In the genomic region with DNA sequence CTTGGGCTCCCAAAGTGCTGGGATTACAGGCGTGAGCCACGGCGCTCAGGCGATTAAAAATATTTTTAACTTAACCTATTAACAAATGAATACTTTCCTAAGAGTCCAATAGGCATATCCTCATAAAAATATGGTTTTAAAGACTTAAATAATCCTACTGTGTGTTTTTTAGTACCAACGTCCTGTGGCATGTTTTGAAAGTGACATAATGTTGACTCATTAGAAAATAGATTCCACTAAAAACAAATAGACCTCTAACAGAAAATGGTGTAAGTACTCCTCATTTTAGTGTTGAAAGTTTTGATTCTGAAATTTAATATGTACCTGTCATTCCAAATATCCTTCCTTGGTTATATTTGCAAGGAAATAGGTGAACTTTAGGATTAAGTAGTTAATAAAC, we compare ENCODE assay signal across 2 cellular contexts.
A peak's percentile ranks its signal among the peaks of the same experiment; 100 is the strongest.
TF ChIP-seq lines count a peak whose summit lies in the region.

No MANE protein-coding gene starts in this region.

TF ChIP-seq in IMR-90, 13 proteins besides CTCF, POLR2A, EP300 and RAD21:
- TF ChIP-seq CHD1 (IDR thresholded peaks at IDR 0.05; ENCODE audit: low read depth, low read length) = no peak
- TF ChIP-seq RCOR1 (IDR thresholded peaks at IDR 0.05; ENCODE audit: insufficient replicate concordance, low read length) = no peak
- TF ChIP-seq MAFK (IDR thresholded peaks at IDR 0.05; ENCODE audit: low read depth, low read length) = no peak
- no peak for TF ChIP-seq BHLHE40 (IDR thresholded peaks at IDR 0.05; ENCODE audit: low read depth, low read length)
- TF ChIP-seq NFE2L2 (IDR thresholded peaks at IDR 0.05; ENCODE audit: low read depth, low read length) = no peak
- no peak for TF ChIP-seq MAZ (IDR thresholded peaks at IDR 0.05; ENCODE audit: borderline replicate concordance, low read depth, low read length)
- TF ChIP-seq CEBPB (IDR thresholded peaks at IDR 0.05; ENCODE audit: low read depth, low read length) = no peak
- TF ChIP-seq, protein P1, sequence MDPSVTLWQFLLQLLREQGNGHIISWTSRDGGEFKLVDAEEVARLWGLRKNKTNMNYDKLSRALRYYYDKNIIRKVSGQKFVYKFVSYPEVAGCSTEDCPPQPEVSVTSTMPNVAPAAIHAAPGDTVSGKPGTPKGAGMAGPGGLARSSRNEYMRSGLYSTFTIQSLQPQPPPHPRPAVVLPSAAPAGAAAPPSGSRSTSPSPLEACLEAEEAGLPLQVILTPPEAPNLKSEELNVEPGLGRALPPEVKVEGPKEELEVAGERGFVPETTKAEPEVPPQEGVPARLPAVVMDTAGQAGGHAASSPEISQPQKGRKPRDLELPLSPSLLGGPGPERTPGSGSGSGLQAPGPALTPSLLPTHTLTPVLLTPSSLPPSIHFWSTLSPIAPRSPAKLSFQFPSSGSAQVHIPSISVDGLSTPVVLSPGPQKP (IDR thresholded peaks at IDR 0.05; ENCODE audit: borderline replicate concordance, low read depth, low read length) = no peak
- no peak for TF ChIP-seq RFX5 (IDR thresholded peaks at IDR 0.05; ENCODE audit: low read depth, low read length)
- no peak for TF ChIP-seq MXI1 (IDR thresholded peaks at IDR 0.05; ENCODE audit: borderline replicate concordance, low read depth, low read length)
- TF ChIP-seq, protein P2, sequence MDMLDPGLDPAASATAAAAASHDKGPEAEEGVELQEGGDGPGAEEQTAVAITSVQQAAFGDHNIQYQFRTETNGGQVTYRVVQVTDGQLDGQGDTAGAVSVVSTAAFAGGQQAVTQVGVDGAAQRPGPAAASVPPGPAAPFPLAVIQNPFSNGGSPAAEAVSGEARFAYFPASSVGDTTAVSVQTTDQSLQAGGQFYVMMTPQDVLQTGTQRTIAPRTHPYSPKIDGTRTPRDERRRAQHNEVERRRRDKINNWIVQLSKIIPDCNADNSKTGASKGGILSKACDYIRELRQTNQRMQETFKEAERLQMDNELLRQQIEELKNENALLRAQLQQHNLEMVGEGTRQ (IDR thresholded peaks at IDR 0.05; ENCODE audit: low read depth, low read length) = no peak
- no peak for TF ChIP-seq FOS (IDR thresholded peaks at IDR 0.05; ENCODE audit: low read depth, low read length)
- TF ChIP-seq SMC3 (IDR thresholded peaks at IDR 0.05; ENCODE audit: low read depth, low read length) = no peak

TF ChIP-seq in endothelial cell of umbilical vein, 7 proteins besides CTCF, POLR2A, EP300 and RAD21:
- TF ChIP-seq, protein P3, sequence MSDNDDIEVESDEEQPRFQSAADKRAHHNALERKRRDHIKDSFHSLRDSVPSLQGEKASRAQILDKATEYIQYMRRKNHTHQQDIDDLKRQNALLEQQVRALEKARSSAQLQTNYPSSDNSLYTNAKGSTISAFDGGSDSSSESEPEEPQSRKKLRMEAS (IDR thresholded peaks at IDR 0.05; ENCODE audit: insufficient read depth, insufficient read length) = no peak
- TF ChIP-seq FOS (IDR thresholded peaks at IDR 0.05; ENCODE audit: borderline replicate concordance, insufficient read depth, low read length) = peak; percentile 17
